24 cellular contexts compared by ENCODE assay signal in genomic region chr19:47679922-47680857, GRCh38. TPM values are rescaled to one million over a fixed set of nuclear protein-coding genes. Genes with fewer than 3 reads are reported as not detected.
"Had no signal": no experiment of that assay in that cellular context is flagged by ENCODE, and none has a peak within 500 bp of the region (broad histone marks: within the 10 kb centered on the region; RNA-seq: fewer than 3 reads in every experiment).

No MANE protein-coding gene starts in this region.

- H3K4me1 ChIP-seq: ascending aorta, body of pancreas had no signal

- H3K4me3 ChIP-seq: ascending aorta, body of pancreas, SK-N-MC had no signal

- H3K27me3 ChIP-seq: ascending aorta, body of pancreas had no signal

- H3K9me3 ChIP-seq: ascending aorta, body of pancreas had no signal

- ATAC-seq: activated naive CD4-positive, alpha-beta T cell treated with anti-CD3 and anti-CD28 coated beads, Interleukin-2, amount 50 U/mL, for 72 hours; activated naive CD8-positive, alpha-beta T cell treated with anti-CD3 and anti-CD28 coated beads, Interleukin-2, amount 50 U/mL, for 24 hours; activated T-cell treated with anti-CD3 and anti-CD28 coated beads, Interleukin-2, amount 50 U/mL, for 4 hours; body of pancreas; PC-3 had no signal

- H3K27ac ChIP-seq: ascending aorta, body of pancreas, SK-N-MC had no signal

- DNase-seq: activated B cell treated with CpG ODN at 0.5 μM for 24 hours; activated CD4-positive, alpha-beta memory T cell treated with anti-CD3 and anti-CD28 coated beads for 36 hours; activated CD4-positive, alpha-beta T cell treated with anti-CD3 and anti-CD28 coated beads for 1 hour; activated CD4-positive, alpha-beta T cell treated with anti-CD3 and anti-CD28 coated beads, Interleukin-2, amount 10 ng/mL, durations not matched to agents 7 days and 5 days; activated CD8-positive, alpha-beta memory T cell treated with anti-CD3 and anti-CD28 coated beads for 24 hours; activated effector memory CD4-positive, alpha-beta T cell treated with anti-CD3 and anti-CD28 coated beads, Interleukin-2, amount 50 U/mL, for 16 hours; activated naive CD4-positive, alpha-beta T cell treated with Interleukin-2 at 50 U/mL for 16 hours; activated naive CD8-positive, alpha-beta T cell treated with anti-CD3 and anti-CD28 coated beads, Interleukin-2, amount 50 U/mL, for 24 hours; activated T-cell treated with anti-CD3 and anti-CD28 coated beads, Interleukin-2, amount 50 U/mL, for 4 hours; amniotic stem cell; body of pancreas; central memory CD4-positive, alpha-beta T cell; NCI-H1092; NCI-H1417 treated with DMSO at 0.1 percent for 48 hours; NCI-H1694; NCI-H2029; NCI-H510A treated with DMSO at 0.1 percent for 48 hours; PC-3; T-cell; T-helper 2 cell; T1000 had no signal

RNA-seq across cellular contexts. Expression of gene EHD2, which starts 33.0 kb away (rescaled TPM):
- total RNA-seq: activated B cell treated with CpG ODN at 0.5 μM for 24 hours; activated CD4-positive, alpha-beta T cell treated with anti-CD3 and anti-CD28 coated beads, Interleukin-2, amount 10 ng/mL, durations not matched to agents 7 days and 5 days had no signal
